ENCODE assay signal across 1 cellular context in the genomic region with DNA sequence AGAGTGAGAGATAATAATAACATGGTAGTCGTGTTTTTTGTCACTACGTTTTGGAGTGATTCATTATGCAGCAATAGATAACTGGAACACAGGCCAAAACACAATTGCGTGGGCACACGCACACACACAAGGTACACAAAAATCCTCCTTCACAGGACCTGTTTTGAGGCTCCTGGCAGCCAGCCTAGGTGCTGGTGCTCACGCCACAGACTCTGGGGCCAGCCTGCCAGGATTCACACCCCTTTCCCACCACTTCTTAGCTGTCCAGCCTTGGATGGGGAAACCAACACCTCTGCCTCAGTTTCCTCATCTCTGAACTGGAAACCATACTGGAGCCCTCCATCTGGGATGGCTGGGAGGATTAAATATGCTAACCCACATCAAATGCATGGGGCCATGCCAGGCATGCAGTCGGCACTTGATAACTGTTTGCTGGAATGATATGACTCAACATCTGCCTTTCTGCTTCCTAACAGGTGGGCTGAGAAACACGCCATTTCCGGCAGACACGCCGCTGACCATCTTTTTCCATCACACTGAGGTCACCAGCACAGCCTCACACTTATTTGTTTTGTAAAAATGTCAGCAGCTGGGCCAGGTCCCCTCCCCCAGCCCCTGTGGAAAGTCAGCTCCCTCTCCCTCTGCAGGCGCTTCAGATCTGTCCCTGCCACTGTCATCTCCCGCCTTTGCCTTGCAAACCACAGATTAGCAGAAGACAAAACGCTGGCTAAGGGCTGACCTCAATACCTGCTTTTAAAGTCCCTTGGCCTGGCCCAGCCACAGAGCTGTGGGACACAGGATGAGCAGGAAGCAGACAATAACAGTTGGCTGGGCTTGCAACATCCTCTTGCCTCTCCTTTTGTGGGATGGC.
TF ChIP-seq lines count a peak whose summit lies in the region.

No MANE protein-coding gene starts in this region.

TF ChIP-seq in K562, 482 proteins besides CTCF, POLR2A, EP300 and RAD21 (continued from another document and continues in another):
- TF ChIP-seq THAP12 (CRISPR knock-in tag; IDR thresholded peaks at IDR 0.05) (no peak), RFX7 (CRISPR knock-in tag; IDR thresholded peaks at IDR 0.05) (no peak), TEAD1 (CRISPR knock-in tag; IDR thresholded peaks at IDR 0.05) (peak in 1 of 2 experiments; percentile 76; a peak in 2 of 4 replicates), TSHZ1 (CRISPR knock-in tag; IDR thresholded peaks at IDR 0.05) (no peak), ZNF3 (CRISPR knock-in tag; IDR thresholded peaks at IDR 0.05) (no peak), HEY1 (CRISPR knock-in tag; IDR thresholded peaks at IDR 0.05; ENCODE audit: borderline replicate concordance) (no peak), POU5F1 (IDR thresholded peaks at IDR 0.05; ENCODE audit: borderline replicate concordance, low read depth, low read length, partially characterized antibody) (no peak), MXD1 (CRISPR knock-in tag; IDR thresholded peaks at IDR 0.05; ENCODE audit: borderline replicate concordance, poor library complexity, severe bottlenecking) (no peak), MXI1 (IDR thresholded peaks at IDR 0.05; ENCODE audit: low read depth, low read length) (no peak), ZKSCAN1 (IDR thresholded peaks at IDR 0.05; ENCODE audit: low read depth, low read length) (no peak), NCOA1 (IDR thresholded peaks at IDR 0.05; ENCODE audit: low read depth) (peak; percentile 29; the same call in 1 of the 2 replicates), CREB3L1 (IDR thresholded peaks at IDR 0.05; ENCODE audit: borderline replicate concordance, low read depth) (no peak), YY1 (IDR thresholded peaks at IDR 0.05; ENCODE audit: borderline replicate concordance in 1 of 3, control insufficient read depth in 1 of 3, extremely low read depth in 1 of 3, insufficient read depth in 3 of 3, insufficient read length in 1 of 3, insufficient replicate concordance in 2 of 3, low read depth in 1 of 3, low read length in 2 of 3) (peak in 1 of 3 experiments; percentile 22), NFE2L1 (tag; IDR thresholded peaks at IDR 0.05; ENCODE audit: borderline replicate concordance, low read depth) (no peak), ZNF584 (CRISPR knock-in tag; IDR thresholded peaks at IDR 0.05; ENCODE audit: low read depth) (0 out of 2 replicates have a peak, but pooled peaks have one; percentile 23), ZNF121 (CRISPR knock-in tag; conservative IDR thresholded peaks at IDR 0.05) (no peak), CCAR2 (IDR thresholded peaks at IDR 0.05; ENCODE audit: low read depth, low read length) (no peak), RBM15 (IDR thresholded peaks at IDR 0.05; ENCODE audit: insufficient read depth, low read length) (no peak), MEF2D (tag; conservative IDR thresholded peaks at IDR 0.05; ENCODE audit: low read depth) (no peak; the same call in 1 of the 2 replicates), CHCHD3 (CRISPR knock-in tag; IDR thresholded peaks at IDR 0.05) (no peak), ZEB2 (IDR thresholded peaks at IDR 0.05) (0 out of 2 replicates have a peak, but pooled peaks have one; percentile 29), E2F3 (CRISPR knock-in tag; IDR thresholded peaks at IDR 0.05) (no peak), RBFOX2 (IDR thresholded peaks at IDR 0.05; ENCODE audit: low read depth, low read length) (no peak), MYBL2 (IDR thresholded peaks at IDR 0.05; ENCODE audit: low read depth) (no peak), MYBL2 (CRISPR knock-in tag; IDR thresholded peaks at IDR 0.05; ENCODE audit: borderline replicate concordance) (no peak), RBM34 (IDR thresholded peaks at IDR 0.05; ENCODE audit: borderline replicate concordance, insufficient read depth, low read length) (no peak), PHB (CRISPR knock-in tag; IDR thresholded peaks at IDR 0.05) (no peak), FOXP4 (CRISPR knock-in tag; IDR thresholded peaks at IDR 0.05; ENCODE audit: borderline replicate concordance) (no peak), SREBF2 (CRISPR knock-in tag; IDR thresholded peaks at IDR 0.05) (no peak)
- TF ChIP-seq, protein P1, sequence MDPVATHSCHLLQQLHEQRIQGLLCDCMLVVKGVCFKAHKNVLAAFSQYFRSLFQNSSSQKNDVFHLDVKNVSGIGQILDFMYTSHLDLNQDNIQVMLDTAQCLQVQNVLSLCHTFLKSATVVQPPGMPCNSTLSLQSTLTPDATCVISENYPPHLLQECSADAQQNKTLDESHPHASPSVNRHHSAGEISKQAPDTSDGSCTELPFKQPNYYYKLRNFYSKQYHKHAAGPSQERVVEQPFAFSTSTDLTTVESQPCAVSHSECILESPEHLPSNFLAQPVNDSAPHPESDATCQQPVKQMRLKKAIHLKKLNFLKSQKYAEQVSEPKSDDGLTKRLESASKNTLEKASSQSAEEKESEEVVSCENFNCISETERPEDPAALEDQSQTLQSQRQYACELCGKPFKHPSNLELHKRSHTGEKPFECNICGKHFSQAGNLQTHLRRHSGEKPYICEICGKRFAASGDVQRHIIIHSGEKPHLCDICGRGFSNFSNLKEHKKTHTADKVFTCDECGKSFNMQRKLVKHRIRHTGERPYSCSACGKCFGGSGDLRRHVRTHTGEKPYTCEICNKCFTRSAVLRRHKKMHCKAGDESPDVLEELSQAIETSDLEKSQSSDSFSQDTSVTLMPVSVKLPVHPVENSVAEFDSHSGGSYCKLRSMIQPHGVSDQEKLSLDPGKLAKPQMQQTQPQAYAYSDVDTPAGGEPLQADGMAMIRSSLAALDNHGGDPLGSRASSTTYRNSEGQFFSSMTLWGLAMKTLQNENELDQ (CRISPR knock-in tag; IDR thresholded peaks at IDR 0.05; ENCODE audit: borderline replicate concordance) = no peak
- TF ChIP-seq, protein P2, sequence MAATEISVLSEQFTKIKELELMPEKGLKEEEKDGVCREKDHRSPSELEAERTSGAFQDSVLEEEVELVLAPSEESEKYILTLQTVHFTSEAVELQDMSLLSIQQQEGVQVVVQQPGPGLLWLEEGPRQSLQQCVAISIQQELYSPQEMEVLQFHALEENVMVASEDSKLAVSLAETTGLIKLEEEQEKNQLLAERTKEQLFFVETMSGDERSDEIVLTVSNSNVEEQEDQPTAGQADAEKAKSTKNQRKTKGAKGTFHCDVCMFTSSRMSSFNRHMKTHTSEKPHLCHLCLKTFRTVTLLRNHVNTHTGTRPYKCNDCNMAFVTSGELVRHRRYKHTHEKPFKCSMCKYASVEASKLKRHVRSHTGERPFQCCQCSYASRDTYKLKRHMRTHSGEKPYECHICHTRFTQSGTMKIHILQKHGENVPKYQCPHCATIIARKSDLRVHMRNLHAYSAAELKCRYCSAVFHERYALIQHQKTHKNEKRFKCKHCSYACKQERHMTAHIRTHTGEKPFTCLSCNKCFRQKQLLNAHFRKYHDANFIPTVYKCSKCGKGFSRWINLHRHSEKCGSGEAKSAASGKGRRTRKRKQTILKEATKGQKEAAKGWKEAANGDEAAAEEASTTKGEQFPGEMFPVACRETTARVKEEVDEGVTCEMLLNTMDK (IDR thresholded peaks at IDR 0.05; ENCODE audit: borderline replicate concordance, insufficient read depth, low read depth, low read length, poor library complexity, severe bottlenecking) = no peak
- TF ChIP-seq, protein P3, sequence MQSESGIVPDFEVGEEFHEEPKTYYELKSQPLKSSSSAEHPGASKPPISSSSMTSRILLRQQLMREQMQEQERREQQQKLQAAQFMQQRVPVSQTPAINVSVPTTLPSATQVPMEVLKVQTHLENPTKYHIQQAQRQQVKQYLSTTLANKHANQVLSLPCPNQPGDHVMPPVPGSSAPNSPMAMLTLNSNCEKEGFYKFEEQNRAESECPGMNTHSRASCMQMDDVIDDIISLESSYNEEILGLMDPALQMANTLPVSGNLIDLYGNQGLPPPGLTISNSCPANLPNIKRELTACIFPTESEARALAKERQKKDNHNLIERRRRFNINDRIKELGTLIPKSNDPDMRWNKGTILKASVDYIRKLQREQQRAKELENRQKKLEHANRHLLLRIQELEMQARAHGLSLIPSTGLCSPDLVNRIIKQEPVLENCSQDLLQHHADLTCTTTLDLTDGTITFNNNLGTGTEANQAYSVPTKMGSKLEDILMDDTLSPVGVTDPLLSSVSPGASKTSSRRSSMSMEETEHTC (IDR thresholded peaks at IDR 0.05) = no peak
- TF ChIP-seq, protein P4, sequence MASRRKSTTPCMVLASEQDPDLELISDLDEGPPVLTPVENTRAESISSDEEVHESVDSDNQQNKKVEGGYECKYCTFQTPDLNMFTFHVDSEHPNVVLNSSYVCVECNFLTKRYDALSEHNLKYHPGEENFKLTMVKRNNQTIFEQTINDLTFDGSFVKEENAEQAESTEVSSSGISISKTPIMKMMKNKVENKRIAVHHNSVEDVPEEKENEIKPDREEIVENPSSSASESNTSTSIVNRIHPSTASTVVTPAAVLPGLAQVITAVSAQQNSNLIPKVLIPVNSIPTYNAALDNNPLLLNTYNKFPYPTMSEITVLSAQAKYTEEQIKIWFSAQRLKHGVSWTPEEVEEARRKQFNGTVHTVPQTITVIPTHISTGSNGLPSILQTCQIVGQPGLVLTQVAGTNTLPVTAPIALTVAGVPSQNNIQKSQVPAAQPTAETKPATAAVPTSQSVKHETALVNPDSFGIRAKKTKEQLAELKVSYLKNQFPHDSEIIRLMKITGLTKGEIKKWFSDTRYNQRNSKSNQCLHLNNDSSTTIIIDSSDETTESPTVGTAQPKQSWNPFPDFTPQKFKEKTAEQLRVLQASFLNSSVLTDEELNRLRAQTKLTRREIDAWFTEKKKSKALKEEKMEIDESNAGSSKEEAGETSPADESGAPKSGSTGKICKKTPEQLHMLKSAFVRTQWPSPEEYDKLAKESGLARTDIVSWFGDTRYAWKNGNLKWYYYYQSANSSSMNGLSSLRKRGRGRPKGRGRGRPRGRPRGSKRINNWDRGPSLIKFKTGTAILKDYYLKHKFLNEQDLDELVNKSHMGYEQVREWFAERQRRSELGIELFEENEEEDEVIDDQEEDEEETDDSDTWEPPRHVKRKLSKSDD (conservative IDR thresholded peaks at IDR 0.05; ENCODE audit: low read length) = no peak
- TF ChIP-seq, protein P5, sequence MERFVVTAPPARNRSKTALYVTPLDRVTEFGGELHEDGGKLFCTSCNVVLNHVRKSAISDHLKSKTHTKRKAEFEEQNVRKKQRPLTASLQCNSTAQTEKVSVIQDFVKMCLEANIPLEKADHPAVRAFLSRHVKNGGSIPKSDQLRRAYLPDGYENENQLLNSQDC (CRISPR knock-in tag; IDR thresholded peaks at IDR 0.05) = no peak
